In the genomic region with DNA sequence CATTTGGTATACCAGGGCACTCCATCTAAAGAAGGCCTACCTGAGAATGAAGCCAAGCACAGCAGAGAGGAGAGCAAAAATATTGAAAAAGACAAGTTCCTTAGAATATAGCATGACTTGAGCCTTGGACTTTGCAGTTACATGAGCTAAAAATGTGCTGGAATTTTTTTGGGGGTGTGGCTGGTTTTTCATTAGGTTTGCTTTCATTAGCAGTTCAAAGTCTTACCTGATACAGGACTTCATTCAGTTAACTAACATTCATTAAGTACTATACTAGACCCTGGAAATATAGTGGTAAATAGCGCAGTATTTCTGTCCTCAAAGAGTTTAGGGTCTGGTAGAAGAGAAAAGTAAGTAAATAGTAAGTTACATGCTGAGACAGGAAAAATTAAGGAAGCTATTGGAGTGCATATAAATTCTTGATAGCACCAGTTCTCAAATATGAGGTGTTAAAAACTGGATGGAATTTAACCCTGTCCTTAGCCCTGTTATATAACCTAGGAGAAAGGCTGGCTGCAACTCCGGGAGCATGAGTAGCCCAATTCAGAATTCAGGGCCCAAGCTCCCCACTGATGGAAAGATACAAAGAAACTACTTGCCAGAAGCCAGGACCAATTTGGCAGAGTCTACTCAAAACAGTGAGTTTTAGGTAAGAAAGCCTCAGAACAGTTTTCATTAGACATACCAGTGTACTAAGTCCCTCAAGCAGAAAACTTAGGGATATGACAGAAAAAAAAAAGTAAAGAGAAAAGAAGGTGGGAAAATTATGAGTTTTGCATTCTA, we compare ENCODE assay signal across 1 cellular context.
TF ChIP-seq lines count a peak whose summit lies in the region.

No MANE protein-coding gene starts in this region.

TF ChIP-seq in SK-N-SH treated with all-trans-retinoic acid at 6 μM for 48 hours, 23 proteins besides CTCF, POLR2A, EP300 and RAD21 (continued from another document):
- TF ChIP-seq, protein P1, sequence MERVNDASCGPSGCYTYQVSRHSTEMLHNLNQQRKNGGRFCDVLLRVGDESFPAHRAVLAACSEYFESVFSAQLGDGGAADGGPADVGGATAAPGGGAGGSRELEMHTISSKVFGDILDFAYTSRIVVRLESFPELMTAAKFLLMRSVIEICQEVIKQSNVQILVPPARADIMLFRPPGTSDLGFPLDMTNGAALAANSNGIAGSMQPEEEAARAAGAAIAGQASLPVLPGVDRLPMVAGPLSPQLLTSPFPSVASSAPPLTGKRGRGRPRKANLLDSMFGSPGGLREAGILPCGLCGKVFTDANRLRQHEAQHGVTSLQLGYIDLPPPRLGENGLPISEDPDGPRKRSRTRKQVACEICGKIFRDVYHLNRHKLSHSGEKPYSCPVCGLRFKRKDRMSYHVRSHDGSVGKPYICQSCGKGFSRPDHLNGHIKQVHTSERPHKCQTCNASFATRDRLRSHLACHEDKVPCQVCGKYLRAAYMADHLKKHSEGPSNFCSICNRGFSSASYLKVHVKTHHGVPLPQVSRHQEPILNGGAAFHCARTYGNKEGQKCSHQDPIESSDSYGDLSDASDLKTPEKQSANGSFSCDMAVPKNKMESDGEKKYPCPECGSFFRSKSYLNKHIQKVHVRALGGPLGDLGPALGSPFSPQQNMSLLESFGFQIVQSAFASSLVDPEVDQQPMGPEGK (CRISPR knock-in tag; IDR thresholded peaks at IDR 0.05; ENCODE audit: borderline replicate concordance): no peak
- TF ChIP-seq ARNTL (CRISPR knock-in tag; IDR thresholded peaks at IDR 0.05; ENCODE audit: borderline replicate concordance, low read depth) (no peak), GLIS3 (CRISPR knock-in tag; IDR thresholded peaks at IDR 0.05) (no peak), ZNF565 (CRISPR knock-in tag; conservative IDR thresholded peaks at IDR 0.05; ENCODE audit: low read depth) (no peak), OSR1 (CRISPR knock-in tag; IDR thresholded peaks at IDR 0.05) (no peak), ZC3H10 (CRISPR knock-in tag; IDR thresholded peaks at IDR 0.05) (no peak), CSDC2 (CRISPR knock-in tag; IDR thresholded peaks at IDR 0.05) (no peak), ZFP3 (CRISPR knock-in tag; IDR thresholded peaks at IDR 0.05) (no peak)
- TF ChIP-seq, protein P2, sequence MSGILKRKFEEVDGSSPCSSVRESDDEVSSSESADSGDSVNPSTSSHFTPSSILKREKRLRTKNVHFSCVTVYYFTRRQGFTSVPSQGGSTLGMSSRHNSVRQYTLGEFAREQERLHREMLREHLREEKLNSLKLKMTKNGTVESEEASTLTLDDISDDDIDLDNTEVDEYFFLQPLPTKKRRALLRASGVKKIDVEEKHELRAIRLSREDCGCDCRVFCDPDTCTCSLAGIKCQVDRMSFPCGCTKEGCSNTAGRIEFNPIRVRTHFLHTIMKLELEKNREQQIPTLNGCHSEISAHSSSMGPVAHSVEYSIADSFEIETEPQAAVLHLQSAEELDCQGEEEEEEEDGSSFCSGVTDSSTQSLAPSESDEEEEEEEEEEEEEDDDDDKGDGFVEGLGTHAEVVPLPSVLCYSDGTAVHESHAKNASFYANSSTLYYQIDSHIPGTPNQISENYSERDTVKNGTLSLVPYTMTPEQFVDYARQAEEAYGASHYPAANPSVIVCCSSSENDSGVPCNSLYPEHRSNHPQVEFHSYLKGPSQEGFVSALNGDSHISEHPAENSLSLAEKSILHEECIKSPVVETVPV (CRISPR knock-in tag; IDR thresholded peaks at IDR 0.05): no peak
- TF ChIP-seq, protein P3, sequence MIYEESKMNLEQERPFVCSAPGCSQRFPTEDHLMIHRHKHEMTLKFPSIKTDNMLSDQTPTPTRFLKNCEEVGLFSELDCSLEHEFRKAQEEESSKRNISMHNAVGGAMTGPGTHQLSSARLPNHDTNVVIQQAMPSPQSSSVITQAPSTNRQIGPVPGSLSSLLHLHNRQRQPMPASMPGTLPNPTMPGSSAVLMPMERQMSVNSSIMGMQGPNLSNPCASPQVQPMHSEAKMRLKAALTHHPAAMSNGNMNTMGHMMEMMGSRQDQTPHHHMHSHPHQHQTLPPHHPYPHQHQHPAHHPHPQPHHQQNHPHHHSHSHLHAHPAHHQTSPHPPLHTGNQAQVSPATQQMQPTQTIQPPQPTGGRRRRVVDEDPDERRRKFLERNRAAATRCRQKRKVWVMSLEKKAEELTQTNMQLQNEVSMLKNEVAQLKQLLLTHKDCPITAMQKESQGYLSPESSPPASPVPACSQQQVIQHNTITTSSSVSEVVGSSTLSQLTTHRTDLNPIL (CRISPR knock-in tag; IDR thresholded peaks at IDR 0.05; ENCODE audit: low read depth): no peak
TF ChIP-seq in SK-N-SH treated with all-trans-retinoic acid at 6 μM for 48 hours: peak in this region for 0.
